9 cellular contexts compared by ENCODE assay signal in genomic region chr14:35285991-35286564, GRCh38. TPM values are rescaled to one million over a fixed set of nuclear protein-coding genes. Genes with fewer than 3 reads are reported as not detected.
A peak's percentile ranks its signal among the peaks of the same experiment; 100 is the strongest.
DNase-seq lines count a peak whose midpoint lies in the region; ATAC-seq and TF ChIP-seq lines count a peak whose summit lies in the region.
"Had no signal": no experiment of that assay in that cellular context is flagged by ENCODE, and none has a peak within 500 bp of the region (broad histone marks: within the 10 kb centered on the region; RNA-seq: fewer than 3 reads in every experiment).

No MANE protein-coding gene starts in this region.

- TF ChIP-seq CTCF in Peyer's patch (IDR thresholded peaks at IDR 0.05) = no peak
- no peak for TF ChIP-seq CTCF in GM10248 (IDR thresholded peaks at IDR 0.05; ENCODE audit: control extremely low read depth, extremely low read depth, low read depth, missing control alignments)

- DNase-seq in activated naive CD4-positive, alpha-beta T cell treated with anti-CD3 and anti-CD28 coated beads for 36 hours = peak; percentile 23
- DNase-seq in activated naive CD4-positive, alpha-beta T cell treated with anti-CD3 and anti-CD28 coated beads, Interleukin-2, amount 50 U/mL, for 16 hours = no peak
- DNase-seq in Peyer's patch (no peak), GM10248 (ENCODE audit: extremely low spot score) (no peak), NCI-H2081 treated with DMSO at 0.1 percent for 48 hours (lab: John Stamatoyannopoulos, UW) (no peak)

- H3K36me3 Mint-ChIP-seq in activated naive CD4-positive, alpha-beta T cell treated with anti-CD3 and anti-CD28 coated beads for 36 hours (ENCODE audit: low read depth) = peaks cover 9% of the 10 kb centered on the region
- peaks cover 20% of the 10 kb centered on the region for H3K36me3 Mint-ChIP-seq in stimulated activated memory B cell treated with anti-CD40 and anti-IgM and Interleukin-4, amounts not matched to agents 10 μg/mL and 1 μg/mL and 100 μg/mL, for 72 hours
- H3K36me3 Mint-ChIP-seq: neural progenitor cell had no signal

- no peak for TF ChIP-seq POLR2A in Peyer's patch (IDR thresholded peaks at IDR 0.05)

- POLR2A ChIA-PET in GM10248 (lab: Yijun Ruan, JAX) = interaction anchor here (1.3 to 5.5 kb wide), 2 partner anchors 113 to 117 kb away, joined by 6 to 41 read pairs; partner anchors contain the start of gene NFKBIA

- H3K27me3 Mint-ChIP-seq in activated naive CD4-positive, alpha-beta T cell treated with anti-CD3 and anti-CD28 coated beads for 36 hours (ENCODE audit: low read depth) = no peaks in the 10 kb centered on the region
- no peaks in the 10 kb centered on the region for H3K27me3 Mint-ChIP-seq in stimulated activated memory B cell treated with anti-CD40 and anti-IgM and Interleukin-4, amounts not matched to agents 10 μg/mL and 1 μg/mL and 100 μg/mL, for 72 hours

- no peaks in the 10 kb centered on the region for H3K9me3 Mint-ChIP-seq in activated naive CD4-positive, alpha-beta T cell treated with anti-CD3 and anti-CD28 coated beads for 36 hours
- H3K9me3 Mint-ChIP-seq in stimulated activated memory B cell treated with anti-CD40 and anti-IgM and Interleukin-4, amounts not matched to agents 10 μg/mL and 1 μg/mL and 100 μg/mL, for 72 hours = no peaks in the 10 kb centered on the region
- H3K9me3 Mint-ChIP-seq: neural progenitor cell had no signal

- ATAC-seq in HG02981 (IDR thresholded peaks at IDR 0.05; ENCODE audit: unreplicated experiment) (peak; percentile 6), GM18517 (IDR thresholded peaks at IDR 0.05; ENCODE audit: unreplicated experiment) (no peak)
- peak; percentile 2 for ATAC-seq in stimulated activated memory B cell treated with anti-CD40 and anti-IgM and Interleukin-4, amounts not matched to agents 10 μg/mL and 1 μg/mL and 100 μg/mL, for 72 hours

- no peaks in the 10 kb centered on the region for H3K9me3 ChIP-seq in Peyer's patch

- H3K4me3 Mint-ChIP-seq in activated naive CD4-positive, alpha-beta T cell treated with anti-CD3 and anti-CD28 coated beads for 36 hours = peak overlapping the region; percentile 55
- peak overlapping the region; percentile 40 for H3K4me3 Mint-ChIP-seq in stimulated activated memory B cell treated with anti-CD40 and anti-IgM and Interleukin-4, amounts not matched to agents 10 μg/mL and 1 μg/mL and 100 μg/mL, for 72 hours
- H3K4me3 Mint-ChIP-seq: neural progenitor cell had no signal

- no peaks in the 10 kb centered on the region for H3K4me1 ChIP-seq in Peyer's patch
- H3K4me1 ChIP-seq: neural progenitor cell had no signal

- no peaks in the 10 kb centered on the region for H3K36me3 ChIP-seq in Peyer's patch
- H3K36me3 ChIP-seq: neural progenitor cell had no signal

- H3K4me1 Mint-ChIP-seq in activated naive CD4-positive, alpha-beta T cell treated with anti-CD3 and anti-CD28 coated beads for 36 hours (ENCODE audit: low read depth) = peaks cover 59% of the 10 kb centered on the region
- H3K4me1 Mint-ChIP-seq in stimulated activated memory B cell treated with anti-CD40 and anti-IgM and Interleukin-4, amounts not matched to agents 10 μg/mL and 1 μg/mL and 100 μg/mL, for 72 hours = peaks cover 59% of the 10 kb centered on the region

- CTCF ChIA-PET in activated naive CD4-positive, alpha-beta T cell treated with anti-CD3 and anti-CD28 coated beads for 36 hours (lab: Charles Lee) = interaction anchor here (0.5 to 4.3 kb wide), 15 partner anchors 9 to 750 kb away, joined by 3 to 30 read pairs (median 4); partner anchors contain the start of gene NFKBIA
- CTCF ChIA-PET in GM10248 (lab: Yijun Ruan, JAX) = interaction anchor here (0.7 to 1.4 kb wide), 6 partner anchors 16 to 123 kb away, joined by 3 to 5 read pairs (median 4); partner anchors contain the start of gene NFKBIA

- no peaks in the 10 kb centered on the region for H3K27me3 ChIP-seq in Peyer's patch
- H3K27me3 ChIP-seq: neural progenitor cell had no signal

- peak overlapping the region in 3 of 4 donors; percentile 40 to 56 (median 40) for H3K27ac ChIP-seq in Peyer's patch
- H3K27ac ChIP-seq: neural progenitor cell had no signal

- no peak overlapping the region for H3K4me3 ChIP-seq in Peyer's patch
- H3K4me3 ChIP-seq: neural progenitor cell had no signal

- peak overlapping the region; percentile 96 for H3K27ac Mint-ChIP-seq in activated naive CD4-positive, alpha-beta T cell treated with anti-CD3 and anti-CD28 coated beads for 36 hours
- peak overlapping the region; percentile 66 for H3K27ac Mint-ChIP-seq in stimulated activated memory B cell treated with anti-CD40 and anti-IgM and Interleukin-4, amounts not matched to agents 10 μg/mL and 1 μg/mL and 100 μg/mL, for 72 hours
- H3K27ac Mint-ChIP-seq: neural progenitor cell had no signal

- intact Hi-C loops in activated naive CD4-positive, alpha-beta T cell treated with anti-CD3 and anti-CD28 coated beads for 36 hours (cut with micrococcal nuclease) = loop anchor here (1.0 to 5.0 kb wide), 8 partner anchors 8 to 749 kb away; partner anchors contain the start of genes BRMS1L, EAPP and FAM177A1

RNA-seq across cellular contexts. Expression of gene PSMA6, which starts 6.1 kb away (rescaled TPM):
- total RNA-seq in activated naive CD4-positive, alpha-beta T cell treated with anti-CD3 and anti-CD28 coated beads for 36 hours = 100 to 1,000 TPM; 433 to 437 TPM
- 100 to 1,000 TPM in 3 of 4 donors, 10 to 100 TPM in 1; 73.6 to 136 (median 116) TPM for total RNA-seq in Peyer's patch
